22 cellular contexts compared by ENCODE assay signal in genomic region chr19:13717194-13717643, GRCh38. TPM values are rescaled to one million over a fixed set of nuclear protein-coding genes. Genes with fewer than 3 reads are reported as not detected.
DNase-seq lines count a peak whose midpoint lies in the region; ATAC-seq, FAIRE-seq and TF ChIP-seq lines count a peak whose summit lies in the region.
"Had no signal": no experiment of that assay in that cellular context is flagged by ENCODE, and none has a peak within 500 bp of the region (broad histone marks: within the 10 kb centered on the region; RNA-seq: fewer than 3 reads in every experiment).

No MANE protein-coding gene starts in this region.

- no peak for FAIRE-seq in astrocyte (lab: Jason Lieb, UNC)
- FAIRE-seq: GM18507, HepG2, pancreas had no signal

- no peaks in the 10 kb centered on the region for H3F3A ChIP-seq in MM.1S (ENCODE audit: insufficient read depth, low read length)

- H3K27me3 Mint-ChIP-seq in HFFc6 (ENCODE audit: insufficient read depth) (peaks cover 3% of the 10 kb centered on the region), astrocyte (ENCODE audit: low read depth, unreplicated experiment) (peaks cover 6% of the 10 kb centered on the region)
- peaks cover 14 to 20% of the 10 kb centered on the region in 2 donors for H3K27me3 Mint-ChIP-seq in natural killer cell treated with Interleukin-12 subunit alpha and Interleukin-12 subunit beta and Interleukin-15 and Interleukin-18, amount 100 ng/mL, for 72 hours

- H3K4me3 ChIP-seq in AG04450 (ENCODE audit: low read depth, low read length) (no peak overlapping the region), astrocyte (ENCODE audit: insufficient read depth, low read depth, low read length) (no peak overlapping the region), MM.1S (ENCODE audit: low read length) (no peak overlapping the region)
- H3K4me3 ChIP-seq: dorsolateral prefrontal cortex, GM23248, lower lobe of right lung, pancreas, stomach had no signal

- no peaks in the 10 kb centered on the region for H3K9me2 ChIP-seq in MM.1S (replicated peaks; ENCODE audit: insufficient read depth, low read length)

- ATAC-seq in natural killer cell treated with Interleukin-12 subunit alpha and Interleukin-12 subunit beta and Interleukin-15 and Interleukin-18, amount 100 ng/mL, for 72 hours: no peak
- ATAC-seq: HepG2, lower lobe of right lung, T-helper 17 cell had no signal

- peak overlapping the region; percentile 48 for H3K4me2 ChIP-seq in astrocyte (ENCODE audit: low read length)
- H3K4me2 ChIP-seq in MM.1S (ENCODE audit: low read depth, low read length): no peak overlapping the region

- peaks cover 4% of the 10 kb centered on the region; the same call in 1 of the 2 replicates for H3K36me3 Mint-ChIP-seq in HFFc6 (ENCODE audit: low read depth)
- H3K36me3 Mint-ChIP-seq in astrocyte (ENCODE audit: low read depth, unreplicated experiment): no peaks in the 10 kb centered on the region
- no peaks in the 10 kb centered on the region for H3K36me3 Mint-ChIP-seq in natural killer cell treated with Interleukin-12 subunit alpha and Interleukin-12 subunit beta and Interleukin-15 and Interleukin-18, amount 100 ng/mL, for 72 hours
- H3K36me3 Mint-ChIP-seq: immature natural killer cell had no signal

- H3K9me3 Mint-ChIP-seq in HFFc6 (peaks cover 13% of the 10 kb centered on the region), astrocyte (ENCODE audit: unreplicated experiment) (peaks cover 8% of the 10 kb centered on the region)
- peaks cover 3% of the 10 kb centered on the region for H3K9me3 Mint-ChIP-seq in natural killer cell treated with Interleukin-12 subunit alpha and Interleukin-12 subunit beta and Interleukin-15 and Interleukin-18, amount 100 ng/mL, for 72 hours

- H2AFZ ChIP-seq in astrocyte (ENCODE audit: low read depth, low read length): no peak overlapping the region
- no peak overlapping the region for H2AFZ ChIP-seq in MM.1S (ENCODE audit: low read length)
- H2AFZ ChIP-seq: GM23248 had no signal

- DNase-seq in AG04450 (ENCODE audit: low read depth, low spot score): peak; percentile 24
- DNase-seq in HFFc6: peak; percentile 58
- DNase-seq in NCI-H748 treated with DMSO at 0.1 percent for 48 hours (lab: John Stamatoyannopoulos, UW): peak; percentile 50
- DNase-seq in astrocyte (ENCODE audit: low read depth): peak; percentile 33
- DNase-seq in NCI-H1436 treated with DMSO at 0.1 percent for 48 hours (lab: John Stamatoyannopoulos, UW): no peak
- no peak for DNase-seq in stimulated activated CD4-positive, alpha-beta T cell treated with anti-CD3 and anti-CD28 coated beads, Interleukin-4, amount 100 ng/mL, for 24 hours
- DNase-seq in natural killer cell treated with Interleukin-12 subunit alpha and Interleukin-12 subunit beta and Interleukin-15 and Interleukin-18, amount 100 ng/mL, for 72 hours (ENCODE audit: low spot score): no peak
- DNase-seq in MM.1S: no peak
- DNase-seq: activated CD4-positive, CD25-positive, alpha-beta regulatory T cell treated with anti-CD3 and anti-CD28 coated beads, Interleukin-2, amount 50 U/mL, for 72 hours; caudate nucleus; CD4-positive, alpha-beta T cell; DMS79 treated with DMSO at 0.1 percent for 48 hours; dorsolateral prefrontal cortex; GM23248; immature natural killer cell; lower lobe of right lung; pancreas; stimulated activated CD4-positive, alpha-beta T cell treated with anti-CD3 and anti-CD28 coated beads, Interleukin-2, amount 100 ng/mL, for 24 hours; stomach; T-helper 17 cell had no signal

- POLR2A ChIA-PET in AG04450 (lab: Yijun Ruan, JAX): interaction anchor here (1.0 kb wide), 1 partner anchor 14 kb away, joined by 5 read pairs; no protein-coding TSS in a partner anchor

- peak overlapping the region; percentile 39 for H3K27ac Mint-ChIP-seq in HFFc6
- no peak overlapping the region for H3K27ac Mint-ChIP-seq in astrocyte (ENCODE audit: unreplicated experiment)
- no peak overlapping the region for H3K27ac Mint-ChIP-seq in natural killer cell treated with Interleukin-12 subunit alpha and Interleukin-12 subunit beta and Interleukin-15 and Interleukin-18, amount 100 ng/mL, for 72 hours
- H3K27ac Mint-ChIP-seq: CD4-positive, alpha-beta T cell; immature natural killer cell; T-helper 17 cell had no signal

- H3K9ac ChIP-seq in astrocyte (ENCODE audit: low read length) (no peak overlapping the region), MM.1S (ENCODE audit: low read length) (no peak overlapping the region)
- H3K9ac ChIP-seq: GM23248 had no signal

- H3K4me3 Mint-ChIP-seq in HFFc6 (peak overlapping the region; percentile 58), astrocyte (ENCODE audit: unreplicated experiment) (no peak overlapping the region)
- H3K4me3 Mint-ChIP-seq in natural killer cell treated with Interleukin-12 subunit alpha and Interleukin-12 subunit beta and Interleukin-15 and Interleukin-18, amount 100 ng/mL, for 72 hours: no peak overlapping the region
- H3K4me3 Mint-ChIP-seq: CD4-positive, alpha-beta T cell; immature natural killer cell; T-helper 17 cell had no signal

- CTCF ChIA-PET in AG04450 (lab: Charles Lee): interaction anchor here (0.7 to 1.9 kb wide), 3 partner anchors 119 to 439 kb away, joined by 3 to 8 read pairs (median 5); no protein-coding TSS in a partner anchor

- H3K9me3 ChIP-seq in AG04450 (ENCODE audit: control insufficient read depth, insufficient read depth, low read length) (peaks cover 7% of the 10 kb centered on the region; the same call in 1 of the 2 replicates), astrocyte (ENCODE audit: insufficient read depth, low read depth, low read length) (peaks cover 7% of the 10 kb centered on the region), MM.1S (replicated peaks; ENCODE audit: insufficient read depth, low read length) (no peaks in the 10 kb centered on the region)
- H3K9me3 ChIP-seq: pancreas had no signal

- no peaks in the 10 kb centered on the region for H3K36me3 ChIP-seq in astrocyte (ENCODE audit: insufficient read depth, low read length)
- H3K36me3 ChIP-seq in MM.1S (replicated peaks; ENCODE audit: insufficient read depth, low read length): no peaks in the 10 kb centered on the region
- H3K36me3 ChIP-seq: lower lobe of right lung, pancreas, stomach had no signal

- H3K4me1 Mint-ChIP-seq in HFFc6 (ENCODE audit: low read depth): peaks cover 22% of the 10 kb centered on the region
- H3K4me1 Mint-ChIP-seq in astrocyte (ENCODE audit: low read depth, unreplicated experiment): no peaks in the 10 kb centered on the region
- no peaks in the 10 kb centered on the region for H3K4me1 Mint-ChIP-seq in natural killer cell treated with Interleukin-12 subunit alpha and Interleukin-12 subunit beta and Interleukin-15 and Interleukin-18, amount 100 ng/mL, for 72 hours (ENCODE audit: low read depth in 2 of 2)
- H3K4me1 Mint-ChIP-seq: immature natural killer cell had no signal

- H3K27ac ChIP-seq in AG04450 (ENCODE audit: low read depth, low read length) (peak overlapping the region; percentile 57), astrocyte (ENCODE audit: low read depth, low read length) (no peak overlapping the region), MM.1S (ENCODE audit: low read length) (no peak overlapping the region)
- H3K27ac ChIP-seq: dorsolateral prefrontal cortex, GM23248, lower lobe of right lung, pancreas, stomach had no signal

- H3K27me3 ChIP-seq in AG04450 (ENCODE audit: control insufficient read depth, insufficient read depth, low read length) (no peaks in the 10 kb centered on the region), astrocyte (ENCODE audit: insufficient read depth, low read length) (no peaks in the 10 kb centered on the region), MM.1S (replicated peaks; ENCODE audit: insufficient read depth, low read length) (peaks cover 93% of the 10 kb centered on the region)
- H3K27me3 ChIP-seq: dorsolateral prefrontal cortex, pancreas had no signal

- H3K4me1 ChIP-seq in astrocyte (ENCODE audit: insufficient read depth, low read length) (peaks cover 5% of the 10 kb centered on the region), MM.1S (ENCODE audit: low read length) (no peaks in the 10 kb centered on the region)
- H3K4me1 ChIP-seq: pancreas had no signal

- no peak for TF ChIP-seq CTCF in AG04450 (IDR thresholded peaks at IDR 0.05; ENCODE audit: low read depth, low read length)
- TF ChIP-seq CTCF in HFFc6 (IDR thresholded peaks at IDR 0.05): no peak; the same call in 1 of the 2 replicates
- no peak for TF ChIP-seq CTCF in astrocyte (IDR thresholded peaks at IDR 0.05; ENCODE audit: insufficient read depth, low read depth, low read length)
- no peak for TF ChIP-seq CTCF in MM.1S (IDR thresholded peaks at IDR 0.05; ENCODE audit: low read length)

- H4K20me1 ChIP-seq in astrocyte (ENCODE audit: insufficient read depth, low read length) (no peaks in the 10 kb centered on the region), MM.1S (ENCODE audit: insufficient read depth, low read length) (no peaks in the 10 kb centered on the region)

- H3K79me2 ChIP-seq in astrocyte (ENCODE audit: insufficient read depth, low read length) (no peaks in the 10 kb centered on the region), MM.1S (ENCODE audit: low read length) (no peaks in the 10 kb centered on the region)

RNA-seq across cellular contexts. Expression of gene MRI1, which starts 47.1 kb away (rescaled TPM):
- polyA plus RNA-seq in AG04450 (2011; rRNA removed): 20.2 and 24.1 TPM in 2 replicates
- 15.7 and 19.7 TPM in 2 replicates for polyA minus RNA-seq in AG04450 (2011; rRNA and poly(A)+ RNA removed)
- total RNA-seq in HFFc6 (2021; fragmentation: NEBNext Ultra II Directional; extraction: Animal tissue kit (Norgen Biotek cat#: 25700)): 10 to 100 TPM; 31.3 to 34.7 (median 31.8) TPM
- 25.8 and 26.6 TPM in 2 replicates for total RNA-seq in astrocyte
- 10 to 100 TPM; 29.1 to 70.0 TPM for total RNA-seq in natural killer cell treated with Interleukin-12 subunit alpha and Interleukin-12 subunit beta and Interleukin-15 and Interleukin-18, amount 100 ng/mL, for 72 hours

RNA-seq across cellular contexts. Expression of gene C19orf53, which starts 57.0 kb away (rescaled TPM):
- polyA plus RNA-seq in AG04450 (2011; rRNA removed): 145 and 213 TPM in 2 replicates
- polyA minus RNA-seq in AG04450 (2011; rRNA and poly(A)+ RNA removed): 118 and 136 TPM in 2 replicates
- 100 to 1,000 TPM; 123 to 204 (median 172) TPM for total RNA-seq in HFFc6 (2021; fragmentation: NEBNext Ultra II Directional; extraction: Animal tissue kit (Norgen Biotek cat#: 25700))
- 114 and 138 TPM in 2 replicates for total RNA-seq in astrocyte
- total RNA-seq in natural killer cell treated with Interleukin-12 subunit alpha and Interleukin-12 subunit beta and Interleukin-15 and Interleukin-18, amount 100 ng/mL, for 72 hours: 10 to 100 TPM; 53.0 to 83.6 TPM

Comparison
In these comparisons a context has a peak if more than half of its experiments do, and no peak if none do; other contexts are left out.
1. DNase-seq: peak in AG04450 (single experiment), HFFc6 (single experiment), NCI-H748 treated with DMSO at 0.1 percent for 48 hours (single experiment) and astrocyte (single experiment); none in NCI-H1436 treated with DMSO at 0.1 percent for 48 hours (single experiment), stimulated activated CD4-positive, alpha-beta T cell treated with anti-CD3 and anti-CD28 coated beads, Interleukin-4, amount 100 ng/mL, for 24 hours (single experiment), natural killer cell treated with Interleukin-12 subunit alpha and Interleukin-12 subunit beta and Interleukin-15 and Interleukin-18, amount 100 ng/mL, for 72 hours (single experiment) and MM.1S (single experiment).